In genomic region chr16:15032547-15033308, GRCh38 we compare ENCODE assay signal across 15 cellular contexts. TPM values are rescaled to one million over a fixed set of nuclear protein-coding genes. Genes with fewer than 3 reads are reported as not detected.
DNase-seq lines count a peak whose midpoint lies in the region; ATAC-seq and TF ChIP-seq lines count a peak whose summit lies in the region.
"Had no signal": no experiment of that assay in that cellular context is flagged by ENCODE, and none has a peak within 500 bp of the region (broad histone marks: within the 10 kb centered on the region; RNA-seq: fewer than 3 reads in every experiment).

No MANE protein-coding gene starts in this region.

- intact Hi-C loops in cardiac septum (cut with DNase I) (no loop called here), left cardiac atrium (cut with DNase I) (no loop called here), prostate gland (cut with DNase I) (no loop called here)

- peaks cover 13 to 24% of the 10 kb centered on the region in 2 donors for H3K4me1 Mint-ChIP-seq in effector memory CD8-positive, alpha-beta T cell (ENCODE audit: low read depth in 2 of 2)
- peaks cover 0 to 4% of the 10 kb centered on the region in 2 donors for H3K4me1 Mint-ChIP-seq in stimulated activated naive B cell treated with anti-CD40 and anti-IgM and Interleukin-4, amounts not matched to agents 10 μg/mL and 1 μg/mL and 100 μg/mL, for 72 hours

- H3K9me3 ChIP-seq in SJCRH30 (replicated peaks): no peaks in the 10 kb centered on the region
- H3K9me3 ChIP-seq in prostate gland: no peaks in the 10 kb centered on the region

- ATAC-seq in left cardiac atrium (no peak), GM21526 (IDR thresholded peaks at IDR 0.05; ENCODE audit: low FRiP score, unreplicated experiment) (no peak)
- ATAC-seq in effector memory CD8-positive, alpha-beta T cell (replicated peaks): no peak
- no peak for ATAC-seq in stimulated activated naive B cell treated with anti-CD40 and anti-IgM and Interleukin-4, amounts not matched to agents 10 μg/mL and 1 μg/mL and 100 μg/mL, for 72 hours (replicated peaks)
- ATAC-seq: foreskin keratinocyte, left colon had no signal

- no peaks in the 10 kb centered on the region for H3K27me3 Mint-ChIP-seq in effector memory CD8-positive, alpha-beta T cell
- H3K27me3 Mint-ChIP-seq in stimulated activated naive B cell treated with anti-CD40 and anti-IgM and Interleukin-4, amounts not matched to agents 10 μg/mL and 1 μg/mL and 100 μg/mL, for 72 hours: no peaks in the 10 kb centered on the region

- H3K4me3 Mint-ChIP-seq in effector memory CD8-positive, alpha-beta T cell: no peak overlapping the region
- no peak overlapping the region for H3K4me3 Mint-ChIP-seq in stimulated activated naive B cell treated with anti-CD40 and anti-IgM and Interleukin-4, amounts not matched to agents 10 μg/mL and 1 μg/mL and 100 μg/mL, for 72 hours

- H3K27ac ChIP-seq in SJCRH30 (no peak overlapping the region), prostate gland (no peak overlapping the region)
- H3K27ac ChIP-seq: coronary artery, foreskin keratinocyte, SK-N-MC had no signal

- H3K27ac Mint-ChIP-seq in effector memory CD8-positive, alpha-beta T cell: peak overlapping the region; percentile 17 to 67
- peak overlapping the region; percentile 34 for H3K27ac Mint-ChIP-seq in stimulated activated naive B cell treated with anti-CD40 and anti-IgM and Interleukin-4, amounts not matched to agents 10 μg/mL and 1 μg/mL and 100 μg/mL, for 72 hours
- H3K27ac Mint-ChIP-seq: activated T-helper 2 cell treated with anti-CD3 and anti-CD28 coated beads, Interferon-gamma antibody, Interleukin-2, Interleukin-4, amounts not matched to agents 10 μg/mL and 5 μg/mL and 100 μg/mL, durations not matched to agents 14 hours and 24 hours and 36 hours had no signal

- H3K36me3 Mint-ChIP-seq in effector memory CD8-positive, alpha-beta T cell (ENCODE audit: insufficient read depth): peaks cover 67% of the 10 kb centered on the region
- peaks cover 38 to 58% of the 10 kb centered on the region in 2 donors for H3K36me3 Mint-ChIP-seq in stimulated activated naive B cell treated with anti-CD40 and anti-IgM and Interleukin-4, amounts not matched to agents 10 μg/mL and 1 μg/mL and 100 μg/mL, for 72 hours

- H3K9me3 Mint-ChIP-seq in effector memory CD8-positive, alpha-beta T cell: no peaks in the 10 kb centered on the region
- H3K9me3 Mint-ChIP-seq in stimulated activated naive B cell treated with anti-CD40 and anti-IgM and Interleukin-4, amounts not matched to agents 10 μg/mL and 1 μg/mL and 100 μg/mL, for 72 hours: no peaks in the 10 kb centered on the region
- H3K9me3 Mint-ChIP-seq: activated T-helper 2 cell treated with anti-CD3 and anti-CD28 coated beads, Interferon-gamma antibody, Interleukin-2, Interleukin-4, amounts not matched to agents 10 μg/mL and 5 μg/mL and 100 μg/mL, durations not matched to agents 14 hours and 24 hours and 36 hours had no signal

- TF ChIP-seq CTCF in prostate gland (IDR thresholded peaks at IDR 0.05): no peak

- DNase-seq in cardiac septum (ENCODE audit: low spot score): peak; percentile 68
- DNase-seq in left cardiac atrium: no peak
- DNase-seq in SJCRH30: peak; percentile 50 to 69
- no peak for DNase-seq in effector memory CD8-positive, alpha-beta T cell
- no peak for DNase-seq in stimulated activated naive B cell treated with anti-CD40 and anti-IgM and Interleukin-4, amounts not matched to agents 10 μg/mL and 1 μg/mL and 100 μg/mL, for 72 hours
- no peak for DNase-seq in prostate gland (ENCODE audit: low spot score)
- DNase-seq in GM03348 (ENCODE audit: low spot score): no peak
- DNase-seq: foreskin keratinocyte, left colon, NCI-H526 treated with DMSO at 0.1 percent for 48 hours, nucleus accumbens had no signal

- TF ChIP-seq POLR2A in prostate gland (IDR thresholded peaks at IDR 0.05): no peak

- no peaks in the 10 kb centered on the region for H3K27me3 ChIP-seq in SJCRH30
- no peaks in the 10 kb centered on the region for H3K27me3 ChIP-seq in prostate gland (replicated peaks; ENCODE audit: insufficient read depth)
- H3K27me3 ChIP-seq: foreskin keratinocyte had no signal

- H3K36me3 ChIP-seq in SJCRH30 (peaks cover 23% of the 10 kb centered on the region), prostate gland (peaks cover 28 to 30% of the 10 kb centered on the region in 2 donors)

- H3K4me1 ChIP-seq in SJCRH30: peaks cover 5% of the 10 kb centered on the region
- H3K4me1 ChIP-seq in prostate gland (replicated peaks): no peaks in the 10 kb centered on the region
- H3K4me1 ChIP-seq: foreskin keratinocyte had no signal

- 84% methylated on average over 11 of the region's 13 CpGs for WGBS in prostate gland

- no peak overlapping the region for H3K4me3 ChIP-seq in SJCRH30
- no peak overlapping the region for H3K4me3 ChIP-seq in prostate gland
- H3K4me3 ChIP-seq: coronary artery, SK-N-MC had no signal

RNA-seq across cellular contexts. Expression of gene NTAN1, which starts 23.1 kb away (rescaled TPM):
- total RNA-seq in cardiac septum (33.6 TPM), left cardiac atrium (10 to 100 TPM; 25.8 to 30.4 TPM), prostate gland (10 to 100 TPM; 44.0 to 65.3 TPM)
- total RNA-seq in SJCRH30 (2014; rRNA removed; shearing (Covaris generic)): 34.2 and 36.4 TPM in 2 replicates

RNA-seq across cellular contexts. Expression of gene PDXDC1, which starts 57.9 kb away (rescaled TPM):
- 72.1 TPM for total RNA-seq in cardiac septum
- 100 to 1,000 TPM in 1 of 2 donors, 10 to 100 TPM in 1; 73.8 to 103 TPM for total RNA-seq in left cardiac atrium
- total RNA-seq in SJCRH30 (2014; rRNA removed; shearing (Covaris generic)): 37.5 and 48.7 TPM in 2 replicates
- total RNA-seq in prostate gland: 100 to 1,000 TPM; 139 to 189 TPM

Comparison
In these comparisons a context has a peak if more than half of its experiments do, and no peak if none do; other contexts are left out.
1. DNase-seq: peak in cardiac septum (single experiment) and SJCRH30 (2 of 2); none in left cardiac atrium (single experiment), effector memory CD8-positive, alpha-beta T cell (0 of 3), stimulated activated naive B cell treated with anti-CD40 and anti-IgM and Interleukin-4, amounts not matched to agents 10 μg/mL and 1 μg/mL and 100 μg/mL, for 72 hours (single experiment), prostate gland (single experiment) and GM03348 (single experiment).